ENCODE assay signal across 9 cellular contexts in genomic region chr21:44454747-44455523, GRCh38. TPM values are rescaled to one million over a fixed set of nuclear protein-coding genes. Genes with fewer than 3 reads are reported as not detected.
A peak's percentile ranks its signal among the peaks of the same experiment; 100 is the strongest.
DNase-seq lines count a peak whose midpoint lies in the region; ATAC-seq, FAIRE-seq and TF ChIP-seq lines count a peak whose summit lies in the region.
"Had no signal": no experiment of that assay in that cellular context is flagged by ENCODE, and none has a peak within 500 bp of the region (broad histone marks: within the 10 kb centered on the region; RNA-seq: fewer than 3 reads in every experiment).

Gene LRRC3 (plus strand): TSS chr21:44455510. CDS start chr21:44456645, 1,135 bp downstream.

- H3K27me3 Mint-ChIP-seq in activated naive CD4-positive, alpha-beta T cell treated with anti-CD3 and anti-CD28 coated beads, Interleukin-2, amount 50 U/mL, for 24 hours: peaks cover 1% of the 10 kb centered on the region

- no peaks in the 10 kb centered on the region for H3K9me3 Mint-ChIP-seq in activated naive CD4-positive, alpha-beta T cell treated with anti-CD3 and anti-CD28 coated beads, Interleukin-2, amount 50 U/mL, for 24 hours

- no peak within 1 kb of the TSS for H3K27ac Mint-ChIP-seq in activated naive CD4-positive, alpha-beta T cell treated with anti-CD3 and anti-CD28 coated beads, Interleukin-2, amount 50 U/mL, for 24 hours

- peak within 1 kb of the TSS; percentile 79 for H3K4me3 Mint-ChIP-seq in activated naive CD4-positive, alpha-beta T cell treated with anti-CD3 and anti-CD28 coated beads, Interleukin-2, amount 50 U/mL, for 24 hours

- DNase-seq in D341Med (ENCODE audit: low spot score): peak; percentile 95
- DNase-seq in HTR-8/SVneo (ENCODE audit: insufficient read length, low spot score): peak; percentile 72
- peak in 1 of 2 experiments; percentile 86 for DNase-seq in SJSA1 (ENCODE audit: low read depth in 1 of 2, low spot score in 2 of 2)
- peak; percentile 85 to 95 (median 93) for DNase-seq in heart left ventricle
- DNase-seq in prostate gland (ENCODE audit: low spot score): peak; percentile 79
- DNase-seq in upper lobe of right lung: peak; percentile 96
- DNase-seq in H4 (ENCODE audit: low spot score): no peak

- TF ChIP-seq CTCF in heart left ventricle (IDR thresholded peaks at IDR 0.05) (no peak), prostate gland (IDR thresholded peaks at IDR 0.05) (no peak), upper lobe of right lung (IDR thresholded peaks at IDR 0.05) (no peak)

- no peaks in the 10 kb centered on the region for H3K36me3 Mint-ChIP-seq in activated naive CD4-positive, alpha-beta T cell treated with anti-CD3 and anti-CD28 coated beads, Interleukin-2, amount 50 U/mL, for 24 hours

- peaks cover 17% of the 10 kb centered on the region for H3K4me1 ChIP-seq in SJSA1 (replicated peaks)
- peaks cover 0 to 17% (median 5%) of the 10 kb centered on the region in 12 donors for H3K4me1 ChIP-seq in heart left ventricle
- H3K4me1 ChIP-seq in prostate gland (replicated peaks): no peaks in the 10 kb centered on the region
- peaks cover 6% of the 10 kb centered on the region for H3K4me1 ChIP-seq in upper lobe of right lung

- intact Hi-C loops in heart left ventricle (cut with DNase I): loop anchor here in 5 of 10 donors (2.0 to 10.0 kb wide), 4 partner anchors 16 to 120 kb away; partner anchors contain the start of gene CFAP410 (in 1 of the 5)
- intact Hi-C loops in prostate gland (cut with DNase I): no loop called here
- intact Hi-C loops in upper lobe of right lung (cut with DNase I): no loop called here

- H3K4me1 Mint-ChIP-seq in activated naive CD4-positive, alpha-beta T cell treated with anti-CD3 and anti-CD28 coated beads, Interleukin-2, amount 50 U/mL, for 24 hours: no peaks in the 10 kb centered on the region

- peak within 1 kb of the TSS; percentile 51 for H3K4me3 ChIP-seq in SJSA1
- peak within 1 kb of the TSS; percentile 63 to 96 (median 80) for H3K4me3 ChIP-seq in heart left ventricle
- H3K4me3 ChIP-seq in prostate gland: peak within 1 kb of the TSS; percentile 62 to 79
- peak within 1 kb of the TSS; percentile 65 for H3K4me3 ChIP-seq in upper lobe of right lung

- peak; percentile 13 for FAIRE-seq in HTR-8/SVneo (lab: Jason Lieb, UNC)

- TF ChIP-seq POLR2A in heart left ventricle (IDR thresholded peaks at IDR 0.05): no peak
- no peak for TF ChIP-seq POLR2A in prostate gland (IDR thresholded peaks at IDR 0.05)

- H3K36me3 ChIP-seq in SJSA1 (peaks cover 4% of the 10 kb centered on the region; the same call in 1 of the 2 replicates), heart left ventricle (no peaks in the 10 kb centered on the region), prostate gland (no peaks in the 10 kb centered on the region), upper lobe of right lung (no peaks in the 10 kb centered on the region)

- H3K9me3 ChIP-seq in SJSA1 (replicated peaks) (peaks cover 6% of the 10 kb centered on the region), heart left ventricle (peaks cover 0 to 20% (median 2%) of the 10 kb centered on the region in 12 donors), prostate gland (no peaks in the 10 kb centered on the region), upper lobe of right lung (no peaks in the 10 kb centered on the region)

- H3K27me3 ChIP-seq in SJSA1 (replicated peaks) (peaks cover 6% of the 10 kb centered on the region; the same call in 1 of the 2 replicates), heart left ventricle (peaks cover 0 to 8% (median 0%) of the 10 kb centered on the region in 9 donors), prostate gland (replicated peaks; ENCODE audit: insufficient read depth) (no peaks in the 10 kb centered on the region), upper lobe of right lung (peaks cover 1% of the 10 kb centered on the region)

- ATAC-seq in heart left ventricle (peak; percentile 58 to 92 (median 88)), upper lobe of right lung (peak; percentile 92)

- H3K27ac ChIP-seq in SJSA1 (no peak within 1 kb of the TSS), heart left ventricle (peak within 1 kb of the TSS in 7 of 12 donors; percentile 17 to 85 (median 47)), prostate gland (peak within 1 kb of the TSS in 1 of 2 donors; percentile 11), upper lobe of right lung (no peak within 1 kb of the TSS)

- WGBS in heart left ventricle, 4 donors: 4 to 10% (median 7%) methylated on average over 19 to 45 of the region's 45 CpGs
- WGBS in prostate gland: 5% methylated on average over 41 of the region's 45 CpGs

RNA-seq across cellular contexts. Expression of gene LRRC3, which starts in this region (rescaled TPM):
- total RNA-seq in SJSA1 (2014; rRNA removed; shearing (Covaris generic)): 1.6 and 3.0 TPM in 2 replicates
- total RNA-seq in heart left ventricle (1 to 10 TPM; 1.7 to 5.3 (median 2.3) TPM), prostate gland (1 to 10 TPM; 1.6 to 7.1 TPM), upper lobe of right lung (3.6 TPM)
- polyA plus RNA-seq in heart left ventricle: 1 to 10 TPM; 1.4 to 5.8 TPM
- total RNA-seq in H4 (2014; rRNA removed; shearing (Covaris generic)): 0.37 and 0.52 TPM in 2 replicates
- total RNA-seq: LHCN-M2 had no signal

Comparison
In these comparisons a context has a peak if more than half of its experiments do, and no peak if none do; other contexts are left out.
1. H3K27ac ChIP-seq: peak in heart left ventricle (7 of 12); none in SJSA1 (single experiment) and upper lobe of right lung (single experiment).
2. Peak in every context shown above with its lines, with median percentiles within 50 percentile points of each other: H3K4me3 ChIP-seq.